In genomic region chr11:84714316-84714780, GRCh38 we compare ENCODE assay signal across 8 cellular contexts.
A peak's percentile ranks its signal among the peaks of the same experiment; 100 is the strongest.
DNase-seq lines count a peak whose midpoint lies in the region; ATAC-seq, FAIRE-seq and TF ChIP-seq lines count a peak whose summit lies in the region.

No MANE protein-coding gene starts in this region.

- TF ChIP-seq EP300 in A549 (IDR thresholded peaks at IDR 0.05), result no peak

- no peak overlapping the region for H2AFZ ChIP-seq in Karpas-422 (ENCODE audit: low read length)

- TF ChIP-seq RAD21 in A549 (conservative IDR thresholded peaks at IDR 0.05 in 1 of 2, IDR thresholded peaks at IDR 0.05 in 1 of 2), result peak; percentile 60 to 66

- H3K9me2 ChIP-seq in Karpas-422 (replicated peaks; ENCODE audit: insufficient read depth, low read length), result no peaks in the 10 kb centered on the region

- CTCF ChIA-PET in A549 (lab: Yijun Ruan, JAX), result no interaction called here

- in situ Hi-C loops in HAP-1 (cut with MboI; ENCODE audit: low sequenced_read_pairs), result loop anchor here (25.0 kb wide), 2 partner anchors 152 to 877 kb away; no protein-coding TSS in a partner anchor

- ATAC-seq in A549, result peak; percentile 89; a peak in 5 of 6 replicates

- DNase-seq in A549 (ENCODE audit: low read depth in 1 of 2, low spot score in 1 of 2) (peak; percentile 18 to 58), GM03348 (ENCODE audit: low spot score) (peak; percentile 49), HAP-1 (ENCODE audit: low spot score in 2 of 2) (peak; percentile 63 to 87), Karpas-422 (peak; percentile 89), fibroblast of villous mesenchyme (ENCODE audit: low read depth) (peak; percentile 2), prostate gland (ENCODE audit: low spot score) (peak; percentile 40), superior temporal gyrus (ENCODE audit: extremely low spot score) (no peak)
- DNase-seq in T-helper 2 cell treated with Interferon-gamma antibody and Interleukin-4, amounts not matched to agents 5 μg/mL and 100 μg/mL, for 36 hours (ENCODE audit: low spot score), result peak; percentile 27

- POLR2A ChIA-PET in A549 (lab: Yijun Ruan, JAX), result no interaction called here

- no peak overlapping the region for H3K4me3 ChIP-seq in A549
- no peak overlapping the region for H3K4me3 ChIP-seq in HAP-1
- no peak overlapping the region for H3K4me3 ChIP-seq in Karpas-422 (ENCODE audit: low read length)
- H3K4me3 ChIP-seq in fibroblast of villous mesenchyme (ENCODE audit: low read depth, low read length), result no peak overlapping the region
- no peak overlapping the region for H3K4me3 ChIP-seq in prostate gland

- H3K27ac Mint-ChIP-seq in T-helper 2 cell treated with Interferon-gamma antibody and Interleukin-4, amounts not matched to agents 5 μg/mL and 100 μg/mL, for 36 hours, result peak overlapping the region; percentile 37

- H4K20me1 ChIP-seq in Karpas-422 (ENCODE audit: insufficient read depth, low read depth, low read length), result no peaks in the 10 kb centered on the region

- TF ChIP-seq POLR2A in A549 (IDR thresholded peaks at IDR 0.05; ENCODE audit: low read length) (no peak), prostate gland (IDR thresholded peaks at IDR 0.05) (no peak)

- 11% methylated on average over 1 of the region's 1 CpG for WGBS in A549 (ENCODE audit: missing lambda C conversion rate)
- WGBS in prostate gland, result 19% methylated on average over 1 of the region's 1 CpG

- peaks cover 3% of the 10 kb centered on the region for H3K27me3 Mint-ChIP-seq in T-helper 2 cell treated with Interferon-gamma antibody and Interleukin-4, amounts not matched to agents 5 μg/mL and 100 μg/mL, for 36 hours (ENCODE audit: low read depth)

- no peaks in the 10 kb centered on the region for H3K79me2 ChIP-seq in Karpas-422 (ENCODE audit: low read length)

- peak; percentile 63 for TF ChIP-seq CTCF in A549 (IDR thresholded peaks at IDR 0.05)
- no peak for TF ChIP-seq CTCF in fibroblast of villous mesenchyme (IDR thresholded peaks at IDR 0.05; ENCODE audit: insufficient read depth, low read depth, low read length)
- peak in 3 of 4 experiments; percentile 36 to 45 (median 41) for TF ChIP-seq CTCF in prostate gland (IDR thresholded peaks at IDR 0.05)

- H3K9me3 ChIP-seq in A549, result no peaks in the 10 kb centered on the region
- H3K9me3 ChIP-seq in HAP-1, result no peaks in the 10 kb centered on the region
- no peaks in the 10 kb centered on the region for H3K9me3 ChIP-seq in Karpas-422 (ENCODE audit: low read length)
- no peaks in the 10 kb centered on the region for H3K9me3 ChIP-seq in prostate gland

- no peaks in the 10 kb centered on the region for H3K36me3 Mint-ChIP-seq in T-helper 2 cell treated with Interferon-gamma antibody and Interleukin-4, amounts not matched to agents 5 μg/mL and 100 μg/mL, for 36 hours (ENCODE audit: low read depth)

- H3K27ac ChIP-seq in A549, result no peak overlapping the region
- H3K27ac ChIP-seq in Karpas-422 (ENCODE audit: low read length), result no peak overlapping the region
- H3K27ac ChIP-seq in prostate gland, result no peak overlapping the region

- H3K4me2 ChIP-seq in A549 (no peak overlapping the region), Karpas-422 (ENCODE audit: low read depth, low read length, poor library complexity, severe bottlenecking) (no peak overlapping the region)

- peak overlapping the region; percentile 63 for H3K4me3 Mint-ChIP-seq in T-helper 2 cell treated with Interferon-gamma antibody and Interleukin-4, amounts not matched to agents 5 μg/mL and 100 μg/mL, for 36 hours

- FAIRE-seq in A549 (lab: Jason Lieb, UNC), result no peak

- H3K9me3 Mint-ChIP-seq in T-helper 2 cell treated with Interferon-gamma antibody and Interleukin-4, amounts not matched to agents 5 μg/mL and 100 μg/mL, for 36 hours, result peaks cover 9% of the 10 kb centered on the region

- intact Hi-C loops in prostate gland (cut with DNase I), result no loop called here

- H3K27me3 ChIP-seq in HAP-1 (ENCODE audit: low read depth) (no peaks in the 10 kb centered on the region), Karpas-422 (ENCODE audit: low read length) (no peaks in the 10 kb centered on the region), prostate gland (replicated peaks; ENCODE audit: insufficient read depth) (no peaks in the 10 kb centered on the region)

- peaks cover 2% of the 10 kb centered on the region for H3K4me1 Mint-ChIP-seq in T-helper 2 cell treated with Interferon-gamma antibody and Interleukin-4, amounts not matched to agents 5 μg/mL and 100 μg/mL, for 36 hours (ENCODE audit: low read depth)

- H3K36me3 ChIP-seq in HAP-1 (replicated peaks) (no peaks in the 10 kb centered on the region), Karpas-422 (ENCODE audit: insufficient read depth, low read length) (no peaks in the 10 kb centered on the region), prostate gland (no peaks in the 10 kb centered on the region)

- no peak overlapping the region for H3K9ac ChIP-seq in Karpas-422 (ENCODE audit: low read length)

- H3K4me1 ChIP-seq in A549 (no peaks in the 10 kb centered on the region), HAP-1 (no peaks in the 10 kb centered on the region), Karpas-422 (ENCODE audit: low read length) (no peaks in the 10 kb centered on the region), prostate gland (replicated peaks) (no peaks in the 10 kb centered on the region)

TF ChIP-seq in A549, 52 proteins besides CTCF, POLR2A, EP300 and RAD21 (continues in another document):
- TF ChIP-seq JUNB (IDR thresholded peaks at IDR 0.05), result no peak
- TF ChIP-seq RCOR1 (IDR thresholded peaks at IDR 0.05; ENCODE audit: low read depth, low read length), result no peak
- no peak for TF ChIP-seq JUN (IDR thresholded peaks at IDR 0.05)
- no peak for TF ChIP-seq FOSL2 (IDR thresholded peaks at IDR 0.05)
- TF ChIP-seq FOSL2 (CRISPR knock-in tag; IDR thresholded peaks at IDR 0.05), result no peak
- TF ChIP-seq GATA3 (IDR thresholded peaks at IDR 0.05; ENCODE audit: borderline replicate concordance), result no peak
- TF ChIP-seq HOXB5 (CRISPR knock-in tag; IDR thresholded peaks at IDR 0.05), result 0 out of 2 replicates have a peak, but pooled peaks have one; percentile 54
- TF ChIP-seq HDAC2 (IDR thresholded peaks at IDR 0.05), result no peak
- peak; percentile 41; the same call in 1 of the 2 replicates for TF ChIP-seq ZSCAN20 (CRISPR knock-in tag; IDR thresholded peaks at IDR 0.05)
- TF ChIP-seq RNF2 (IDR thresholded peaks at IDR 0.05; ENCODE audit: borderline replicate concordance, low read depth), result no peak
- no peak for TF ChIP-seq USF2 (IDR thresholded peaks at IDR 0.05)
- no peak for TF ChIP-seq ZC3H11A (IDR thresholded peaks at IDR 0.05)
- TF ChIP-seq MAFK (IDR thresholded peaks at IDR 0.05; ENCODE audit: partially characterized antibody), result no peak
- TF ChIP-seq RFX5 (IDR thresholded peaks at IDR 0.05), result no peak
- TF ChIP-seq RARB (CRISPR knock-in tag; IDR thresholded peaks at IDR 0.05), result no peak
- TF ChIP-seq FOSB (CRISPR knock-in tag; IDR thresholded peaks at IDR 0.05), result no peak
- peak; percentile 98 for TF ChIP-seq REST (IDR thresholded peaks at IDR 0.05)
- TF ChIP-seq NPAS2 (CRISPR knock-in tag; IDR thresholded peaks at IDR 0.05; ENCODE audit: borderline replicate concordance), result no peak
- TF ChIP-seq FOXS1 (CRISPR knock-in tag; IDR thresholded peaks at IDR 0.05), result no peak
- no peak for TF ChIP-seq CBX8 (IDR thresholded peaks at IDR 0.05)
- TF ChIP-seq ELK1 (IDR thresholded peaks at IDR 0.05; ENCODE audit: low read depth, low read length), result no peak
- TF ChIP-seq EHMT2 (IDR thresholded peaks at IDR 0.05; ENCODE audit: low read depth), result peak; percentile 93
- TF ChIP-seq SREBF2 (IDR thresholded peaks at IDR 0.05), result no peak
- no peak for TF ChIP-seq CEBPB (IDR thresholded peaks at IDR 0.05)
- no peak for TF ChIP-seq CHD4 (IDR thresholded peaks at IDR 0.05; ENCODE audit: borderline replicate concordance)
